8 cellular contexts compared by ENCODE assay signal in genomic region chr19:16441661-16442071, GRCh38. TPM values are rescaled to one million over a fixed set of nuclear protein-coding genes. Genes with fewer than 3 reads are reported as not detected.
DNase-seq lines count a peak whose midpoint lies in the region; ATAC-seq, FAIRE-seq and TF ChIP-seq lines count a peak whose summit lies in the region.

No MANE protein-coding gene starts in this region.

- H3K27ac Mint-ChIP-seq in stimulated activated effector memory CD8-positive, alpha-beta T cell treated with anti-CD3 and anti-CD28 coated beads, Interleukin-12 subunit alpha, Interleukin-12 subunit beta, amount 100 ng/mL, for 72 hours: no peak overlapping the region

- peaks cover 48% of the 10 kb centered on the region for H3K4me1 Mint-ChIP-seq in stimulated activated effector memory CD8-positive, alpha-beta T cell treated with anti-CD3 and anti-CD28 coated beads, Interleukin-12 subunit alpha, Interleukin-12 subunit beta, amount 100 ng/mL, for 72 hours

- intact Hi-C loops in PC-3 (cut with micrococcal nuclease): no loop called here

- H3K4me3 ChIP-seq in PC-3 (ENCODE audit: low read length) (no peak overlapping the region), fibroblast of mammary gland (ENCODE audit: control insufficient read depth, low read depth, low read length) (no peak overlapping the region)

- no peaks in the 10 kb centered on the region for H3K9me3 Mint-ChIP-seq in stimulated activated effector memory CD8-positive, alpha-beta T cell treated with anti-CD3 and anti-CD28 coated beads, Interleukin-12 subunit alpha, Interleukin-12 subunit beta, amount 100 ng/mL, for 72 hours

- POLR2A ChIA-PET in PC-3 (lab: Charles Lee; ENCODE audit: unreplicated experiment): no interaction called here

- CTCF ChIA-PET in PC-3 (lab: Charles Lee): interaction anchor here (0.6 kb wide), 2 partner anchors 102 to 174 kb away, joined by 3 to 4 read pairs; no protein-coding TSS in a partner anchor

- H3K36me3 ChIP-seq in PC-3 (ENCODE audit: low read depth, low read length): peaks cover 8% of the 10 kb centered on the region; the same call in 1 of the 2 replicates

- no peaks in the 10 kb centered on the region for H3K27me3 ChIP-seq in PC-3 (ENCODE audit: low read length)

- H3K79me2 ChIP-seq in PC-3 (ENCODE audit: low read length): peaks cover 47% of the 10 kb centered on the region

- no peak overlapping the region for H3K9ac ChIP-seq in PC-3 (ENCODE audit: low read length)

- H3K27ac ChIP-seq in PC-3 (ENCODE audit: low read length): no peak overlapping the region

- H3F3A ChIP-seq in PC-3 (ENCODE audit: low read length, unreplicated experiment): no peaks in the 10 kb centered on the region

- peaks cover 22% of the 10 kb centered on the region for H4K20me1 ChIP-seq in PC-3 (ENCODE audit: low read length)

- peaks cover 13% of the 10 kb centered on the region for H3K4me1 ChIP-seq in PC-3 (ENCODE audit: insufficient read depth, low read length)

- no peak overlapping the region for H3K4me3 Mint-ChIP-seq in stimulated activated effector memory CD8-positive, alpha-beta T cell treated with anti-CD3 and anti-CD28 coated beads, Interleukin-12 subunit alpha, Interleukin-12 subunit beta, amount 100 ng/mL, for 72 hours

- H2AFZ ChIP-seq in PC-3 (ENCODE audit: low read length): no peak overlapping the region

- TF ChIP-seq CTCF in PC-3 (conservative IDR thresholded peaks at IDR 0.05; ENCODE audit: low read depth, low read length) (peak; percentile 76), fibroblast of mammary gland (conservative IDR thresholded peaks at IDR 0.05; ENCODE audit: control insufficient read depth, insufficient read depth, low read depth, low read length) (peak; percentile 41)

- no peak for FAIRE-seq in urothelium cell line (lab: Jason Lieb, UNC)

- BruUV-seq in PC-3 (replicated peaks; lab: Mats Ljungman, UMichigan): no TSS peak

- peak; percentile 21 for DNase-seq in activated T-cell treated with anti-CD3 and anti-CD28 coated beads for 48 hours (ENCODE audit: low read depth)
- DNase-seq in activated T-cell treated with anti-CD3 and anti-CD28 coated beads for 4 hours: no peak
- peak; percentile 31 for DNase-seq in PC-3
- no peak for DNase-seq in fibroblast of mammary gland (ENCODE audit: low read depth)
- no peak for DNase-seq in stimulated activated effector memory CD8-positive, alpha-beta T cell treated with anti-CD3 and anti-CD28 coated beads, Interleukin-12 subunit alpha, Interleukin-12 subunit beta, amount 100 ng/mL, for 72 hours (ENCODE audit: low spot score in 2 of 2)
- DNase-seq in 8988T: no peak
- no peak for DNase-seq in activated CD8-positive, alpha-beta memory T cell treated with anti-CD3 and anti-CD28 coated beads, Interleukin-2, amount 50 U/mL, for 48 hours
- DNase-seq in urothelium cell line (ENCODE audit: low spot score): no peak

- peaks cover 52% of the 10 kb centered on the region for H3K36me3 Mint-ChIP-seq in stimulated activated effector memory CD8-positive, alpha-beta T cell treated with anti-CD3 and anti-CD28 coated beads, Interleukin-12 subunit alpha, Interleukin-12 subunit beta, amount 100 ng/mL, for 72 hours

- H3K9me3 ChIP-seq in PC-3 (ENCODE audit: low read length): no peaks in the 10 kb centered on the region

- ATAC-seq in PC-3: peak; percentile 71
- peak; percentile 55 for ATAC-seq in stimulated activated effector memory CD8-positive, alpha-beta T cell treated with anti-CD3 and anti-CD28 coated beads, Interleukin-12 subunit alpha, Interleukin-12 subunit beta, amount 100 ng/mL, for 72 hours

- H3K4me2 ChIP-seq in PC-3 (ENCODE audit: low read length): no peak overlapping the region

- no peaks in the 10 kb centered on the region for H3K9me2 ChIP-seq in PC-3 (replicated peaks; ENCODE audit: low read length)

RNA-seq across cellular contexts. Expression of gene EPS15L1, which starts 30.1 kb away (rescaled TPM):
- 18.1 and 23.8 TPM in 2 replicates for total RNA-seq in PC-3 (2014; rRNA removed)

RNA-seq across cellular contexts. Expression of gene CALR3, which starts 54.3 kb away (rescaled TPM):
- 0.47 TPM in 1 of 2 replicates, not detected in the other for total RNA-seq in PC-3 (2014; rRNA removed)

RNA-seq across cellular contexts. Expression of gene C19orf44, which starts 54.5 kb away (rescaled TPM):
- 2.5 and 5.2 TPM in 2 replicates for total RNA-seq in PC-3 (2014; rRNA removed)

Comparison
In these comparisons a context has a peak if more than half of its experiments do, and no peak if none do; other contexts are left out.
1. DNase-seq: peak in activated T-cell treated with anti-CD3 and anti-CD28 coated beads for 48 hours (single experiment) and PC-3 (single experiment); none in activated T-cell treated with anti-CD3 and anti-CD28 coated beads for 4 hours (single experiment), fibroblast of mammary gland (single experiment), stimulated activated effector memory CD8-positive, alpha-beta T cell treated with anti-CD3 and anti-CD28 coated beads, Interleukin-12 subunit alpha, Interleukin-12 subunit beta, amount 100 ng/mL, for 72 hours (0 of 2), 8988T (single experiment), activated CD8-positive, alpha-beta memory T cell treated with anti-CD3 and anti-CD28 coated beads, Interleukin-2, amount 50 U/mL, for 48 hours (single experiment) and urothelium cell line (single experiment).